ENCODE assay signal across 2 cellular contexts in the genomic region with DNA sequence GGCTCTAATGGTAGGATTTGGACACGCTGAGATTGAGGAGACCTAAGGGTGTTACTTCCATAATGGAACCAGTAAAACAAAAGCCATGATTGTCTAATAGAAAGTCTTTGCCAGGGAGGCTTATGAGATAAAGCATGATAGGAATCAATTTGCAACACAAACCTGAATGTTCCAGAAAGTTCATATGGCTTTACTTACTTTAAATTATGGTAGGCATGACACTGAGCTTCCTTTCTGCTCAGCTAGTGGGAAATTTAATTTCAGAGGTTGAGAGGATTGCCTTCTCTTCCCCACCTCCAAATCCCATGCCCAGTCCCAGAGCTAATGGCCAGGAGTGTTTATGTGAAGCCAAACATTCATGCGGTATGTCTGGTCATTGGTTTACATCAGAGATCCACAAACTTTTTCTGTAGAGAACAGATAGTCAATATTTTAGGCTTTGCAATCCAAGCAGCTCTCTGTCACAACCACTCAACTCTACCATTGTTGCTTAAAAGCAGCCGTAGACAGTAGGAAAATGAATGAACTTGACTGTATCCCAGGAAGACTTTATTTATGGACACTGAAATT.
TF ChIP-seq lines count a peak whose summit lies in the region.

No MANE protein-coding gene starts in this region.

TF ChIP-seq in HCT116, 20 proteins besides CTCF, POLR2A, EP300 and RAD21:
- no peak for TF ChIP-seq YY1 (IDR thresholded peaks at IDR 0.05; ENCODE audit: extremely low read depth, insufficient replicate concordance, low read depth, low read length)
- no peak for TF ChIP-seq ELF1 (IDR thresholded peaks at IDR 0.05; ENCODE audit: borderline replicate concordance, low read depth)
- TF ChIP-seq SIN3A (IDR thresholded peaks at IDR 0.05; ENCODE audit: low read depth) = no peak
- no peak for TF ChIP-seq ZNF274 (IDR thresholded peaks at IDR 0.05; ENCODE audit: low read depth, low read length)
- TF ChIP-seq ZFX (IDR thresholded peaks at IDR 0.05) = no peak
- no peak for TF ChIP-seq CBX3 (IDR thresholded peaks at IDR 0.05; ENCODE audit: low read depth)
- TF ChIP-seq TCF7L2 (IDR thresholded peaks at IDR 0.05; ENCODE audit: borderline replicate concordance, extremely low read depth, insufficient read depth, insufficient read length) = no peak
- TF ChIP-seq, protein P1, sequence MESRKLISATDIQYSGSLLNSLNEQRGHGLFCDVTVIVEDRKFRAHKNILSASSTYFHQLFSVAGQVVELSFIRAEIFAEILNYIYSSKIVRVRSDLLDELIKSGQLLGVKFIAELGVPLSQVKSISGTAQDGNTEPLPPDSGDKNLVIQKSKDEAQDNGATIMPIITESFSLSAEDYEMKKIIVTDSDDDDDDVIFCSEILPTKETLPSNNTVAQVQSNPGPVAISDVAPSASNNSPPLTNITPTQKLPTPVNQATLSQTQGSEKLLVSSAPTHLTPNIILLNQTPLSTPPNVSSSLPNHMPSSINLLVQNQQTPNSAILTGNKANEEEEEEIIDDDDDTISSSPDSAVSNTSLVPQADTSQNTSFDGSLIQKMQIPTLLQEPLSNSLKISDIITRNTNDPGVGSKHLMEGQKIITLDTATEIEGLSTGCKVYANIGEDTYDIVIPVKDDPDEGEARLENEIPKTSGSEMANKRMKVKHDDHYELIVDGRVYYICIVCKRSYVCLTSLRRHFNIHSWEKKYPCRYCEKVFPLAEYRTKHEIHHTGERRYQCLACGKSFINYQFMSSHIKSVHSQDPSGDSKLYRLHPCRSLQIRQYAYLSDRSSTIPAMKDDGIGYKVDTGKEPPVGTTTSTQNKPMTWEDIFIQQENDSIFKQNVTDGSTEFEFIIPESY (IDR thresholded peaks at IDR 0.05; ENCODE audit: extremely low read depth, insufficient replicate concordance, low read length) = no peak
- no peak for TF ChIP-seq EZH2phosphoT487 (IDR thresholded peaks at IDR 0.05; ENCODE audit: borderline replicate concordance)
- TF ChIP-seq, protein P2, sequence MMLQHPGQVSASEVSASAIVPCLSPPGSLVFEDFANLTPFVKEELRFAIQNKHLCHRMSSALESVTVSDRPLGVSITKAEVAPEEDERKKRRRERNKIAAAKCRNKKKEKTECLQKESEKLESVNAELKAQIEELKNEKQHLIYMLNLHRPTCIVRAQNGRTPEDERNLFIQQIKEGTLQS (IDR thresholded peaks at IDR 0.05) = no peak
- TF ChIP-seq EZH2 (IDR thresholded peaks at IDR 0.05) = no peak
- TF ChIP-seq JUND (IDR thresholded peaks at IDR 0.05) = no peak
- no peak for TF ChIP-seq EGR1 (IDR thresholded peaks at IDR 0.05; ENCODE audit: low read depth)

TF ChIP-seq in SK-N-SH treated with all-trans-retinoic acid at 6 μM for 48 hours, 23 proteins besides CTCF, POLR2A, EP300 and RAD21:
- TF ChIP-seq RARB (CRISPR knock-in tag; IDR thresholded peaks at IDR 0.05) = no peak
